Comparison of ENCODE assay signal across 1 cellular context in genomic region chr12:57550628-57551549, GRCh38.
TF ChIP-seq lines count a peak whose summit lies in the region.

No MANE protein-coding gene starts in this region.

TF ChIP-seq in IMR-90, 13 proteins besides CTCF, POLR2A, EP300 and RAD21:
- TF ChIP-seq MAZ (IDR thresholded peaks at IDR 0.05; ENCODE audit: borderline replicate concordance, low read depth, low read length) (no peak), CEBPB (IDR thresholded peaks at IDR 0.05; ENCODE audit: low read depth, low read length) (no peak), RFX5 (IDR thresholded peaks at IDR 0.05; ENCODE audit: low read depth, low read length) (no peak), FOS (IDR thresholded peaks at IDR 0.05; ENCODE audit: low read depth, low read length) (no peak), CHD1 (IDR thresholded peaks at IDR 0.05; ENCODE audit: low read depth, low read length) (no peak), USF2 (IDR thresholded peaks at IDR 0.05; ENCODE audit: low read depth, low read length) (no peak), MXI1 (IDR thresholded peaks at IDR 0.05; ENCODE audit: borderline replicate concordance, low read depth, low read length) (no peak)
TF ChIP-seq in IMR-90: peak in this region for 0.
